1 cellular context compared by ENCODE assay signal in the genomic region with DNA sequence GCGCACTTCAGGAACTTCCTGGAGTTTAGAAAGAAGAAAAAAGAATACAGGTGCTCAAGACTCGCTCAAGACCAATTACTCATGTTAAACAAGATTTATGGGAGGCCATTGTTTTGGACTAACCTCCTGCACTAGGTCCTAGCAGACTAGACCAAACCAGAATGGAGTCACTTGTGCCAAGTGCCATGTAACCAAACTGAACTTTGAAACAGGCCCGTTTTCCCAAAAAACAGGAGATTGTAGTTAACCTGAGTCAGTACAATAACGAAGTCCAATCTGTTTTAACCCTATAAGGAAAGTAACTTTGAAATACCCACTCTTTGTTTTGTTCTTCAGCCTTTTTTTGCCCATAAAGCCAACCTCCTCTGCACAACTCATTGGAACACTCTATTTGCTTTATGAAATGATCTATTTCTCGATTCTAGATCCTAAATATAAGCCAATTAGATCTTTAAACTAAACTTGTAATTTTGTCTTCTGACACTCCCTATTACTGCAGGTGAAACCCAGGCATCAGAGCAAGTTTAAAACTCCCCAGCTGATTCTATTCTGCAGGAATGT.
TF ChIP-seq lines count a peak whose summit lies in the region.

No MANE protein-coding gene starts in this region.

TF ChIP-seq in H1, 55 proteins besides CTCF, POLR2A, EP300 and RAD21 (continued from another document):
- TF ChIP-seq, protein P1, sequence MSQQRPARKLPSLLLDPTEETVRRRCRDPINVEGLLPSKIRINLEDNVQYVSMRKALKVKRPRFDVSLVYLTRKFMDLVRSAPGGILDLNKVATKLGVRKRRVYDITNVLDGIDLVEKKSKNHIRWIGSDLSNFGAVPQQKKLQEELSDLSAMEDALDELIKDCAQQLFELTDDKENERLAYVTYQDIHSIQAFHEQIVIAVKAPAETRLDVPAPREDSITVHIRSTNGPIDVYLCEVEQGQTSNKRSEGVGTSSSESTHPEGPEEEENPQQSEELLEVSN (IDR thresholded peaks at IDR 0.05), result no peak
- TF ChIP-seq SIN3A (conservative IDR thresholded peaks at IDR 0.05 in 1 of 2, IDR thresholded peaks at IDR 0.05 in 1 of 2; ENCODE audit: low read depth in 1 of 2, low read length in 2 of 2), result no peak
- no peak for TF ChIP-seq CHD2 (IDR thresholded peaks at IDR 0.05; ENCODE audit: low read length)
- TF ChIP-seq CTBP2 (IDR thresholded peaks at IDR 0.05; ENCODE audit: borderline replicate concordance, insufficient read depth, insufficient read length, low read length), result no peak
- no peak for TF ChIP-seq RBBP5 (IDR thresholded peaks at IDR 0.05; ENCODE audit: borderline replicate concordance, low read depth, low read length)
- no peak for TF ChIP-seq SIX5 (IDR thresholded peaks at IDR 0.05; ENCODE audit: low read depth, low read length)
- no peak for TF ChIP-seq TBP (IDR thresholded peaks at IDR 0.05; ENCODE audit: low read depth, low read length)
- TF ChIP-seq JUN (IDR thresholded peaks at IDR 0.05; ENCODE audit: low read depth, low read length), result no peak
- no peak for TF ChIP-seq SAP30 (IDR thresholded peaks at IDR 0.05; ENCODE audit: insufficient read depth, insufficient replicate concordance, low read length)
- no peak for TF ChIP-seq KDM5A (IDR thresholded peaks at IDR 0.05; ENCODE audit: low read length)
- TF ChIP-seq BRCA1 (IDR thresholded peaks at IDR 0.05; ENCODE audit: low read depth, low read length), result no peak
- no peak for TF ChIP-seq CHD1 (IDR thresholded peaks at IDR 0.05; ENCODE audit: low read depth, low read length)
TF ChIP-seq in H1: peak in this region for 0.
